ENCODE assay signal across 18 cellular contexts in the genomic region with DNA sequence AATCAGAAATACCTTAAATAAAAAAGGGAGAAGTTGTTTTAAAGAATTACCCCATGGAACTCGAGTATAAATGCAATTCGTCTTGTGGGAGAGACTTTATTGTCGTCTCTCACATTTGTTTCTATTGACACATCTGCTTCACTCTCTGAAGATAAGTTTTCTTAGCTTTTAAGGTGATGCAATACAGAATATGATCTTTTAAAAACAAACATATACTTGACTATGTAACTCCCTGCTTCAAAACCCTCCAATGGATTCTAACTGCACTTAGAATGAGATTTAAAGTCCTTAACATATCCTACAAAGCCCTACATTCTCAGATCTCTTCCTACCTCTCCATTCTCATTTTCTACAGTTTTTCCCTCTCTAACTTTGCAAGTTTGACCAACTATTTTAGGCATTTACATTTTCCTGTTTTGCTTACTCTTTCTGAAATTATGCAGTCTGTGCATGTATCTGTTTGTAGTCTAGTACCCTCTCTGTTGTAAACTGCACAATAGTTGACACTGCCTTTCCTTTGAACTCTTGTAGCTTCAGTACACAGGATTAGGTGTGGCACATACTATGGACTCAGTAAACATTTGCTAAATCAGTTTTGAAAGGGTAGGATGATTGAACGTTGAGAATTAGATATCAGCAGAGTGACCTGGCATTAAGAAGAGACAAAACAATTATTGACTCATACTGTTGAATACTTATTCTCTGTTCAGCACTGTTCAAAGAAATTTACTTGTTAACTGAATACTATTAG. TPM values are rescaled to one million over a fixed set of nuclear protein-coding genes. Genes with fewer than 3 reads are reported as not detected.
"Had no signal": no experiment of that assay in that cellular context is flagged by ENCODE, and none has a peak within 500 bp of the region (broad histone marks: within the 10 kb centered on the region; RNA-seq: fewer than 3 reads in every experiment).

No MANE protein-coding gene starts in this region.

- H3K4me1 ChIP-seq: colonic mucosa, gastrocnemius medialis, pancreas had no signal

- H3K27ac ChIP-seq: colonic mucosa, gastrocnemius medialis, pancreas, thoracic aorta had no signal

- DNase-seq: activated CD4-positive, CD25-positive, alpha-beta regulatory T cell treated with anti-CD3 and anti-CD28 coated beads, Interleukin-2, amount 50 U/mL, for 72 hours; activated naive CD4-positive, alpha-beta T cell treated with anti-CD3 and anti-CD28 coated beads for 36 hours; activated naive CD8-positive, alpha-beta T cell treated with anti-CD3 and anti-CD28 coated beads, Interleukin-2, amount 50 U/mL, for 24 hours; activated T-cell treated with anti-CD3 and anti-CD28 coated beads, Interleukin-2, amount 50 U/mL, for 1 hour; caudate nucleus; colonic mucosa; gastrocnemius medialis; kidney; left ventricle myocardium superior; naive thymus-derived CD8-positive, alpha-beta T cell; pancreas; T-helper 1 cell; T1000 had no signal

- H3K27me3 ChIP-seq: colonic mucosa, gastrocnemius medialis, pancreas had no signal

- ATAC-seq: activated naive CD8-positive, alpha-beta T cell treated with anti-CD3 and anti-CD28 coated beads, Interleukin-2, amount 50 U/mL, for 24 hours; gastrocnemius medialis; left ventricle myocardium superior; naive thymus-derived CD8-positive, alpha-beta T cell; pancreas; stimulated activated effector memory CD8-positive, alpha-beta T cell treated with anti-CD3 and anti-CD28 coated beads, Interleukin-12 subunit alpha, Interleukin-12 subunit beta, amount 100 ng/mL, for 72 hours had no signal

- H3K9me3 ChIP-seq: colonic mucosa, gastrocnemius medialis, pancreas, thoracic aorta had no signal

- H3K36me3 ChIP-seq: colonic mucosa, gastrocnemius medialis, pancreas, thoracic aorta had no signal

- H3K4me3 ChIP-seq: colonic mucosa, gastrocnemius medialis, pancreas, thoracic aorta had no signal

- FAIRE-seq: pancreas had no signal

RNA-seq across cellular contexts. Expression of gene AGTR2, which starts 59.8 kb away (rescaled TPM):
- total RNA-seq: activated naive CD4-positive, alpha-beta T cell treated with anti-CD3 and anti-CD28 coated beads for 36 hours; activated T-helper 2 cell treated with anti-CD3 and anti-CD28 coated beads, Interferon-gamma antibody, Interleukin-2, Interleukin-4, amounts not matched to agents 10 μg/mL and 5 μg/mL and 100 μg/mL, durations not matched to agents 14 hours and 24 hours and 36 hours; fibroblast of lung; gastrocnemius medialis; naive thymus-derived CD8-positive, alpha-beta T cell; thoracic aorta had no signal
- polyA plus RNA-seq: fibroblast of lung; naive thymus-derived CD8-positive, alpha-beta T cell; pancreas; urinary bladder had no signal
